Comparison of ENCODE assay signal across 12 cellular contexts in the genomic region with DNA sequence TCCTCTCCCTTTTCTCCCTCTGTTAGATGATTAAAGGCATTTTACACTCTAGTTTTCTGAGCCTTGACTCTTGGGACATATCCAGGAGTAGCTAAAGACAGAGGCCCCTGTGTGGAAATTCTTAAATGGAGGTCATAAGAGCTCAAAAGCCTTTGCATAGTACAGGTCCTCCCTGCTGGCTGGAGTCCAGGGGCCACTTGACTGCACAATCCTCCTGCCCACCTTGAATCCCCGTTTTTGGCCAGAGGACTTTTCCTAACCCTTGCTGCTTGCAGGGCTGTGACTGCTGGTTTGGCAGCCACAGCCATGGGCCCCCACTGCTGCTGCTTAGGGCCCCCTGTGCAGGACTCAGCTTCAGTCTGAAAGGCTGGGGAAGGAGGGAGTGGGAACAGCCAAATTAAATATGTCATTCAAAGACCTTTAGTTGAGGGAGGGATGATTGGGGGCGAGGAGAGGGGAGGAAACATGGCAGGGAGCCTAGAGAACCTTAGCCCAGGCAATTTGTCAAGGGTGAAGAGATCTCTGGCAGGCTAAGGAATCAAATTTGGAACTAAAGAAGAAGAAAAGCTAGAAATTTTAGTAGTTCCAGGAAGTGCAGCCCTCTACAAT. TPM values are rescaled to one million over a fixed set of nuclear protein-coding genes. Genes with fewer than 3 reads are reported as not detected.
DNase-seq lines count a peak whose midpoint lies in the region; ATAC-seq and TF ChIP-seq lines count a peak whose summit lies in the region.
"Had no signal": no experiment of that assay in that cellular context is flagged by ENCODE, and none has a peak within 500 bp of the region (broad histone marks: within the 10 kb centered on the region; RNA-seq: fewer than 3 reads in every experiment).

No MANE protein-coding gene starts in this region.

- TF ChIP-seq CTCF in HEK293 (tag by site-specific recombination; IDR thresholded peaks at IDR 0.05) (no peak), adrenal gland (IDR thresholded peaks at IDR 0.05) (no peak)
- no peak for TF ChIP-seq CTCF in CD8-positive, alpha-beta T cell (IDR thresholded peaks at IDR 0.05)

- H3K4me1 Mint-ChIP-seq in stimulated activated effector memory CD8-positive, alpha-beta T cell treated with anti-CD3 and anti-CD28 coated beads, Interleukin-12 subunit alpha, Interleukin-12 subunit beta, amount 100 ng/mL, for 72 hours = peaks cover 29% of the 10 kb centered on the region
- H3K4me1 Mint-ChIP-seq in CD8-positive, alpha-beta T cell (ENCODE audit: low read depth) = peaks cover 29% of the 10 kb centered on the region

- H3K36me3 ChIP-seq in HEK293 (ENCODE audit: control insufficient read depth in 2 of 2, insufficient read depth in 1 of 2, low read length in 2 of 2) = peaks cover 0 to 95% of the 10 kb centered on the region in 2 experiments; a peak in 2 of 3 replicates
- H3K36me3 ChIP-seq in adrenal gland (replicated peaks in 1 of 2) = peaks cover 0 to 87% of the 10 kb centered on the region in 2 donors
- H3K36me3 ChIP-seq in CD8-positive, alpha-beta T cell (ENCODE audit: insufficient read depth, low read length) = peaks cover 43% of the 10 kb centered on the region

- H3K4me3 ChIP-seq in HEK293 (ENCODE audit: low read depth, low read length) = no peak overlapping the region
- no peak overlapping the region for H3K4me3 ChIP-seq in adrenal gland
- no peak overlapping the region for H3K4me3 ChIP-seq in right cardiac atrium (ENCODE audit: low read length)
- H3K4me3 ChIP-seq in CD8-positive, alpha-beta T cell (ENCODE audit: low read depth, low read length) = no peak overlapping the region
- H3K4me3 ChIP-seq: K562 had no signal

- POLR2A ChIA-PET in HEK293 (lab: Yijun Ruan, JAX) = no interaction called here
- POLR2A ChIA-PET in CD8-positive, alpha-beta T cell (lab: Charles Lee) = no interaction called here

- WGBS in adrenal gland, 4 donors = 50 to 65% (median 62%) methylated on average over 2 of the region's 2 CpGs
- 33% methylated on average over 2 of the region's 2 CpGs for WGBS in right cardiac atrium

- CTCF ChIA-PET in HEK293 (lab: Yijun Ruan, JAX) = no interaction called here
- CTCF ChIA-PET in CD8-positive, alpha-beta T cell (lab: Charles Lee) = no interaction called here

- H3K9me3 ChIP-seq in HEK293 (ENCODE audit: control insufficient read depth, insufficient read depth, low read depth, low read length) (no peaks in the 10 kb centered on the region), adrenal gland (replicated peaks in 1 of 3) (no peaks in the 10 kb centered on the region), right cardiac atrium (ENCODE audit: control insufficient read depth, low read length) (no peaks in the 10 kb centered on the region)
- no peaks in the 10 kb centered on the region for H3K9me3 ChIP-seq in CD8-positive, alpha-beta T cell (ENCODE audit: low read length)
- H3K9me3 ChIP-seq: SK-N-SH had no signal

- H3K27ac ChIP-seq in HEK293 (ENCODE audit: extremely low read depth, low read depth, low read length) (no peak overlapping the region), adrenal gland (peak overlapping the region in 3 of 5 donors; percentile 19 to 78 (median 42)), right cardiac atrium (ENCODE audit: low read length) (peak overlapping the region; percentile 74)
- H3K27ac ChIP-seq in CD8-positive, alpha-beta T cell (ENCODE audit: low read depth, low read length) = no peak overlapping the region

- H3K27ac Mint-ChIP-seq in stimulated activated effector memory CD8-positive, alpha-beta T cell treated with anti-CD3 and anti-CD28 coated beads, Interleukin-12 subunit alpha, Interleukin-12 subunit beta, amount 100 ng/mL, for 72 hours = peak overlapping the region; percentile 90
- H3K27ac Mint-ChIP-seq in CD8-positive, alpha-beta T cell = no peak overlapping the region

- H3K4me3 Mint-ChIP-seq in stimulated activated effector memory CD8-positive, alpha-beta T cell treated with anti-CD3 and anti-CD28 coated beads, Interleukin-12 subunit alpha, Interleukin-12 subunit beta, amount 100 ng/mL, for 72 hours = no peak overlapping the region
- H3K4me3 Mint-ChIP-seq in CD8-positive, alpha-beta T cell = no peak overlapping the region

- DNase-seq in adrenal gland = peak in 3 of 7 donors; percentile 43 to 68 (median 52)
- peak; percentile 53 to 84 (median 76) for DNase-seq in right cardiac atrium
- no peak for DNase-seq in stimulated activated effector memory CD8-positive, alpha-beta T cell treated with anti-CD3 and anti-CD28 coated beads, Interleukin-12 subunit alpha, Interleukin-12 subunit beta, amount 100 ng/mL, for 72 hours (ENCODE audit: low spot score in 2 of 2)
- no peak for DNase-seq in DMS114 treated with DMSO at 0.1 percent for 48 hours (lab: John Stamatoyannopoulos, UW; ENCODE audit: unreplicated experiment)
- DNase-seq in AG08396 (ENCODE audit: low spot score) = no peak
- DNase-seq in activated effector memory CD4-positive, alpha-beta T cell treated with Interleukin-2 at 50 U/mL for 16 hours = no peak
- no peak for DNase-seq in CD8-positive, alpha-beta T cell
- DNase-seq: islet precursor cell, NCI-H2081, SK-N-SH had no signal

- H3K9me3 Mint-ChIP-seq in stimulated activated effector memory CD8-positive, alpha-beta T cell treated with anti-CD3 and anti-CD28 coated beads, Interleukin-12 subunit alpha, Interleukin-12 subunit beta, amount 100 ng/mL, for 72 hours = no peaks in the 10 kb centered on the region
- no peaks in the 10 kb centered on the region for H3K9me3 Mint-ChIP-seq in CD8-positive, alpha-beta T cell

- peak; percentile 53 to 77 for ATAC-seq in right cardiac atrium
- no peak for ATAC-seq in stimulated activated effector memory CD8-positive, alpha-beta T cell treated with anti-CD3 and anti-CD28 coated beads, Interleukin-12 subunit alpha, Interleukin-12 subunit beta, amount 100 ng/mL, for 72 hours
- no peak for ATAC-seq in CD8-positive, alpha-beta T cell
- ATAC-seq: K562 had no signal

- H3K27me3 ChIP-seq in adrenal gland (no peaks in the 10 kb centered on the region), right cardiac atrium (ENCODE audit: control insufficient read depth, insufficient read depth) (no peaks in the 10 kb centered on the region)
- H3K27me3 ChIP-seq in CD8-positive, alpha-beta T cell (ENCODE audit: insufficient read depth, low read length) = no peaks in the 10 kb centered on the region

- H3K4me1 ChIP-seq in HEK293 (ENCODE audit: control insufficient read depth, insufficient read depth, low read length) (no peaks in the 10 kb centered on the region), adrenal gland (replicated peaks in 1 of 2) (peaks cover 0 to 17% of the 10 kb centered on the region in 2 donors), right cardiac atrium (ENCODE audit: control insufficient read depth, insufficient read depth, low read length) (peaks cover 6% of the 10 kb centered on the region)
- peaks cover 31% of the 10 kb centered on the region for H3K4me1 ChIP-seq in CD8-positive, alpha-beta T cell (ENCODE audit: insufficient read depth, low read length)

- H3K27me3 Mint-ChIP-seq in CD8-positive, alpha-beta T cell (ENCODE audit: low read depth) = no peaks in the 10 kb centered on the region

- H3K36me3 Mint-ChIP-seq in stimulated activated effector memory CD8-positive, alpha-beta T cell treated with anti-CD3 and anti-CD28 coated beads, Interleukin-12 subunit alpha, Interleukin-12 subunit beta, amount 100 ng/mL, for 72 hours = peaks cover 93% of the 10 kb centered on the region
- H3K36me3 Mint-ChIP-seq in CD8-positive, alpha-beta T cell = peaks cover 82% of the 10 kb centered on the region

- intact Hi-C loops in adrenal gland (cut with DNase I) (no loop called here), right cardiac atrium (cut with DNase I) (no loop called here)
- intact Hi-C loops in CD8-positive, alpha-beta T cell (cut with DNase I, micrococcal nuclease) = no loop called here

- no peak for TF ChIP-seq POLR2A in adrenal gland (IDR thresholded peaks at IDR 0.05)

TF ChIP-seq in HEK293, 187 proteins besides CTCF, POLR2A, EP300 and RAD21:
- 0 out of 2 replicates have a peak, but pooled peaks have one; percentile 34 for TF ChIP-seq ZNF341 (tag by site-specific recombination; IDR thresholded peaks at IDR 0.05; ENCODE audit: low read depth)
- TF ChIP-seq WT1 (tag by site-specific recombination; IDR thresholded peaks at IDR 0.05) = peak; percentile 74
- TF ChIP-seq MZF1 (tag by site-specific recombination; IDR thresholded peaks at IDR 0.05; ENCODE audit: borderline replicate concordance) = no peak

RNA-seq across cellular contexts. Expression of gene ARHGAP1, which starts 33.3 kb away (rescaled TPM):
- total RNA-seq in adrenal gland (100 to 1,000 TPM in 3 of 8 donors, 10 to 100 TPM in 5; 38.7 to 125 (median 94.4) TPM), right cardiac atrium (100 to 1,000 TPM; 101 to 112 (median 106) TPM)
- polyA plus RNA-seq in adrenal gland (10 to 100 TPM; 29.0 to 52.6 (median 32.5) TPM), right cardiac atrium (53.4 TPM)
- 10 to 100 TPM; 33.4 to 36.9 TPM for total RNA-seq in CD8-positive, alpha-beta T cell

RNA-seq across cellular contexts. Expression of gene ZNF408, which starts 33.7 kb away (rescaled TPM):
- total RNA-seq in adrenal gland = 10 to 100 TPM in 4 of 8 donors, 1 to 10 TPM in 4; 7.2 to 13.6 (median 9.8) TPM
- 10 to 100 TPM in 1 of 3 donors, 1 to 10 TPM in 2; 2.2 to 13.8 (median 8.4) TPM for polyA plus RNA-seq in adrenal gland
- 1 to 10 TPM; 5.8 to 8.8 (median 7.5) TPM for total RNA-seq in right cardiac atrium
- 5.9 TPM for polyA plus RNA-seq in right cardiac atrium
- 10 to 100 TPM; 24.0 to 24.3 TPM for total RNA-seq in CD8-positive, alpha-beta T cell

RNA-seq across cellular contexts. Expression of gene ATG13, which starts 49.7 kb away (rescaled TPM):
- total RNA-seq in adrenal gland (100 to 1,000 TPM in 5 of 8 donors, 10 to 100 TPM in 3; 68.9 to 177 (median 108) TPM), right cardiac atrium (10 to 100 TPM; 48.5 to 66.2 (median 59.1) TPM)
- polyA plus RNA-seq in adrenal gland (10 to 100 TPM; 31.0 to 62.9 (median 57.0) TPM), right cardiac atrium (38.0 TPM)
- 100 to 1,000 TPM; 117 to 137 TPM for total RNA-seq in CD8-positive, alpha-beta T cell

RNA-seq across cellular contexts. Expression of gene HARBI1, which starts 50.1 kb away (rescaled TPM):
- 1 to 10 TPM; 4.5 to 7.4 (median 6.0) TPM for total RNA-seq in adrenal gland
- polyA plus RNA-seq in adrenal gland = 1 to 10 TPM; 1.5 to 6.9 (median 3.0) TPM
- total RNA-seq in right cardiac atrium = 1 to 10 TPM; 3.1 to 4.1 (median 3.7) TPM
- polyA plus RNA-seq in right cardiac atrium = 2.7 TPM
- total RNA-seq in CD8-positive, alpha-beta T cell = 10 to 100 TPM; 18.1 to 19.1 TPM

RNA-seq across cellular contexts. Expression of gene F2, which starts 51.9 kb away (rescaled TPM):
- total RNA-seq in adrenal gland = under 1 TPM in 2 of 8 donors, not detected in 6; 0.50 to 0.61 TPM
- polyA plus RNA-seq in adrenal gland = not detected
- total RNA-seq in right cardiac atrium = under 1 TPM in 1 of 4 donors, not detected in 3; 0.19 TPM
- not detected for polyA plus RNA-seq in right cardiac atrium
- total RNA-seq in CD8-positive, alpha-beta T cell = not detected
- polyA plus RNA-seq: K562 had no signal

Comparison
In these comparisons a context has a peak if more than half of its experiments do, and no peak if none do; other contexts are left out.
1. H3K27ac ChIP-seq: peak in adrenal gland (3 of 5) and right cardiac atrium (single experiment); none in HEK293 (single experiment) and CD8-positive, alpha-beta T cell (single experiment).
2. DNase-seq: peak in right cardiac atrium (3 of 3); none in stimulated activated effector memory CD8-positive, alpha-beta T cell treated with anti-CD3 and anti-CD28 coated beads, Interleukin-12 subunit alpha, Interleukin-12 subunit beta, amount 100 ng/mL, for 72 hours (0 of 2), DMS114 treated with DMSO at 0.1 percent for 48 hours (single experiment), AG08396 (single experiment), activated effector memory CD4-positive, alpha-beta T cell treated with Interleukin-2 at 50 U/mL for 16 hours (single experiment) and CD8-positive, alpha-beta T cell (0 of 7).
3. ATAC-seq: peak in right cardiac atrium (2 of 2); none in stimulated activated effector memory CD8-positive, alpha-beta T cell treated with anti-CD3 and anti-CD28 coated beads, Interleukin-12 subunit alpha, Interleukin-12 subunit beta, amount 100 ng/mL, for 72 hours (single experiment) and CD8-positive, alpha-beta T cell (single experiment).